Comparison of ENCODE assay signal across 23 cellular contexts in genomic region chr2:63879876-63880433, GRCh38. TPM values are rescaled to one million over a fixed set of nuclear protein-coding genes. Genes with fewer than 3 reads are reported as not detected.
A peak's percentile ranks its signal among the peaks of the same experiment; 100 is the strongest.
DNase-seq lines count a peak whose midpoint lies in the region; ATAC-seq and TF ChIP-seq lines count a peak whose summit lies in the region.
"Had no signal": no experiment of that assay in that cellular context is flagged by ENCODE, and none has a peak within 500 bp of the region (broad histone marks: within the 10 kb centered on the region; RNA-seq: fewer than 3 reads in every experiment).

No MANE protein-coding gene starts in this region.

- H3K27me3 Mint-ChIP-seq in CD4-positive, CD25-positive, alpha-beta regulatory T cell, result no peaks in the 10 kb centered on the region
- H3K27me3 Mint-ChIP-seq in GM23338 (ENCODE audit: insufficient read depth, low read depth, poor library complexity) (peaks cover 6% of the 10 kb centered on the region), WTC11 (ENCODE audit: low read depth) (no peaks in the 10 kb centered on the region)
- no peaks in the 10 kb centered on the region for H3K27me3 Mint-ChIP-seq in naive thymus-derived CD4-positive, alpha-beta T cell

- no peak overlapping the region for H2AFZ ChIP-seq in GM23338

- peaks cover 23 to 67% (median 55%) of the 10 kb centered on the region in 4 donors for H3K4me1 Mint-ChIP-seq in CD4-positive, CD25-positive, alpha-beta regulatory T cell
- H3K4me1 Mint-ChIP-seq in GM23338 (peaks cover 74% of the 10 kb centered on the region), WTC11 (peaks cover 83% of the 10 kb centered on the region)
- H3K4me1 Mint-ChIP-seq in naive thymus-derived CD4-positive, alpha-beta T cell, result peaks cover 19 to 67% (median 49%) of the 10 kb centered on the region in 7 donors

- POLR2A ChIA-PET in WTC11 (lab: Charles Lee), result interaction anchor here (0.6 kb wide), 1 partner anchor 11 kb away, joined by 3 read pairs; no protein-coding TSS in a partner anchor
- POLR2A ChIA-PET in naive thymus-derived CD4-positive, alpha-beta T cell (lab: Charles Lee), result no interaction called here

- no peaks in the 10 kb centered on the region for H3K4me1 ChIP-seq in CD4-positive, CD25-positive, alpha-beta regulatory T cell (ENCODE audit: control insufficient read depth, insufficient read depth, low read length, poor library complexity, severe bottlenecking)
- peaks cover 64% of the 10 kb centered on the region for H3K4me1 ChIP-seq in GM23338 (ENCODE audit: insufficient read depth)
- peaks cover 0 to 8% of the 10 kb centered on the region in 2 donors for H3K4me1 ChIP-seq in naive thymus-derived CD4-positive, alpha-beta T cell (ENCODE audit: control insufficient read depth in 2 of 2, insufficient read depth in 2 of 2, low read length in 2 of 2)
- H3K4me1 ChIP-seq: HAP-1 had no signal

- intact Hi-C loops in naive thymus-derived CD4-positive, alpha-beta T cell (cut with micrococcal nuclease), result no loop called here

- H3F3A ChIP-seq in GM23338 (replicated peaks; ENCODE audit: low read depth), result peaks cover 25% of the 10 kb centered on the region

- TF ChIP-seq CTCF in GM23338 (conservative IDR thresholded peaks at IDR 0.05; ENCODE audit: low read depth in 2 of 2) (no peak), WTC11 (IDR thresholded peaks at IDR 0.05) (no peak)

- CTCF ChIA-PET in WTC11 (lab: Charles Lee), result interaction anchor here (1.0 to 1.9 kb wide), 2 partner anchors 15 to 181 kb away, joined by 3 to 6 read pairs; no protein-coding TSS in a partner anchor
- CTCF ChIA-PET in naive thymus-derived CD4-positive, alpha-beta T cell (lab: Charles Lee), result no interaction called here

- H3K4me3 Mint-ChIP-seq in CD4-positive, CD25-positive, alpha-beta regulatory T cell, result no peak overlapping the region
- H3K4me3 Mint-ChIP-seq in GM23338, result no peak overlapping the region
- H3K4me3 Mint-ChIP-seq in WTC11, result peak overlapping the region; percentile 2; the same call in 1 of the 2 replicates
- H3K4me3 Mint-ChIP-seq in naive thymus-derived CD4-positive, alpha-beta T cell, result no peak overlapping the region

- no peak overlapping the region for H3K4me3 ChIP-seq in CD4-positive, CD25-positive, alpha-beta regulatory T cell (ENCODE audit: low read depth, low read length)
- H3K4me3 ChIP-seq in GM23338, result peak overlapping the region; percentile 24; the same call in 1 of the 2 replicates
- H3K4me3 ChIP-seq in naive thymus-derived CD4-positive, alpha-beta T cell (ENCODE audit: low read length), result no peak overlapping the region
- H3K4me3 ChIP-seq: HAP-1, K562 had no signal

- no peaks in the 10 kb centered on the region for H3K9me3 Mint-ChIP-seq in CD4-positive, CD25-positive, alpha-beta regulatory T cell
- H3K9me3 Mint-ChIP-seq in GM23338 (no peaks in the 10 kb centered on the region), WTC11 (no peaks in the 10 kb centered on the region)
- H3K9me3 Mint-ChIP-seq in naive thymus-derived CD4-positive, alpha-beta T cell, result no peaks in the 10 kb centered on the region

- DNase-seq in CD4-positive, CD25-positive, alpha-beta regulatory T cell, result no peak
- DNase-seq in GM23338 (ENCODE audit: low spot score), result peak; percentile 38
- no peak for DNase-seq in WTC11 (ENCODE audit: low spot score)
- no peak for DNase-seq in naive thymus-derived CD4-positive, alpha-beta T cell
- no peak for DNase-seq in HUDEP-2 (lab: John Stamatoyannopoulos, UW; ENCODE audit: unreplicated experiment in 76 of 76)
- no peak for DNase-seq in NCI-H345 treated with DMSO at 0.1 percent for 48 hours (lab: John Stamatoyannopoulos, UW; ENCODE audit: unreplicated experiment)
- DNase-seq: COR-L47, DMS79, MM.1S, NCI-H1092, NCI-H1436 treated with DMSO at 0.1 percent for 48 hours, NCI-H2029, NCI-H226, NCI-H524, NCI-H82, SIG-M5, SK-N-SH had no signal

- no peak overlapping the region for H3K27ac ChIP-seq in CD4-positive, CD25-positive, alpha-beta regulatory T cell (ENCODE audit: insufficient read depth, low read length, poor library complexity, severe bottlenecking)
- H3K27ac ChIP-seq in GM23338 (ENCODE audit: low read depth), result peak overlapping the region; percentile 78
- no peak overlapping the region for H3K27ac ChIP-seq in naive thymus-derived CD4-positive, alpha-beta T cell (ENCODE audit: low read depth, low read length)
- H3K27ac ChIP-seq: C4-2B had no signal

- no peaks in the 10 kb centered on the region for H3K9me2 ChIP-seq in GM23338 (ENCODE audit: insufficient read depth)
- H3K9me2 ChIP-seq: SK-N-SH had no signal

- ATAC-seq in CD4-positive, CD25-positive, alpha-beta regulatory T cell (ENCODE audit: low read depth in 2 of 2), result no peak
- ATAC-seq in GM23338 (peak; percentile 28), WTC11 (peak; percentile 57), GM19351 (IDR thresholded peaks at IDR 0.05; ENCODE audit: unreplicated experiment) (no peak), HG03432 (IDR thresholded peaks at IDR 0.05; ENCODE audit: unreplicated experiment) (no peak)
- no peak for ATAC-seq in naive thymus-derived CD4-positive, alpha-beta T cell
- ATAC-seq: K562, Panc1 had no signal

- H3K27me3 ChIP-seq in CD4-positive, CD25-positive, alpha-beta regulatory T cell (ENCODE audit: control insufficient read depth, insufficient read depth, low read length), result no peaks in the 10 kb centered on the region
- no peaks in the 10 kb centered on the region for H3K27me3 ChIP-seq in GM23338 (ENCODE audit: insufficient read depth)
- H3K27me3 ChIP-seq in naive thymus-derived CD4-positive, alpha-beta T cell (ENCODE audit: control insufficient read depth in 2 of 2, insufficient read depth in 2 of 2, low read length in 2 of 2), result no peaks in the 10 kb centered on the region

- H3K27ac Mint-ChIP-seq in CD4-positive, CD25-positive, alpha-beta regulatory T cell, result peak overlapping the region; percentile 10 to 54 (median 46)
- H3K27ac Mint-ChIP-seq in GM23338 (no peak overlapping the region), WTC11 (no peak overlapping the region)
- H3K27ac Mint-ChIP-seq in naive thymus-derived CD4-positive, alpha-beta T cell, result peak overlapping the region in 6 of 9 donors; percentile 60 to 94 (median 78)

- peaks cover 46% of the 10 kb centered on the region for H3K36me3 Mint-ChIP-seq in CD4-positive, CD25-positive, alpha-beta regulatory T cell
- H3K36me3 Mint-ChIP-seq in GM23338 (ENCODE audit: low read depth), result peaks cover 80% of the 10 kb centered on the region
- H3K36me3 Mint-ChIP-seq in WTC11, result peaks cover 76% of the 10 kb centered on the region
- H3K36me3 Mint-ChIP-seq in naive thymus-derived CD4-positive, alpha-beta T cell, result peaks cover 14 to 45% (median 18%) of the 10 kb centered on the region in 5 donors

- peaks cover 43% of the 10 kb centered on the region for H3K36me3 ChIP-seq in CD4-positive, CD25-positive, alpha-beta regulatory T cell (ENCODE audit: control insufficient read depth, insufficient read depth, low read length)
- H3K36me3 ChIP-seq in GM23338 (ENCODE audit: insufficient read depth), result peaks cover 41% of the 10 kb centered on the region
- H3K36me3 ChIP-seq in naive thymus-derived CD4-positive, alpha-beta T cell (ENCODE audit: control insufficient read depth in 2 of 3, insufficient read depth in 3 of 3, low read length in 3 of 3), result peaks cover 0 to 25% (median 0%) of the 10 kb centered on the region in 3 experiments

- H3K9me3 ChIP-seq in CD4-positive, CD25-positive, alpha-beta regulatory T cell (ENCODE audit: control insufficient read depth in 2 of 2, low read length in 2 of 2), result no peaks in the 10 kb centered on the region
- no peaks in the 10 kb centered on the region for H3K9me3 ChIP-seq in naive thymus-derived CD4-positive, alpha-beta T cell (ENCODE audit: control insufficient read depth in 2 of 3, low read length in 3 of 3)
- H3K9me3 ChIP-seq: HAP-1, SK-N-SH had no signal

- peaks cover 70% of the 10 kb centered on the region for H4K20me1 ChIP-seq in GM23338 (replicated peaks; ENCODE audit: insufficient read depth)

- H3K4me2 ChIP-seq in GM23338, result peak overlapping the region; percentile 66
- H3K4me2 ChIP-seq: SK-N-SH had no signal

- peaks cover 86% of the 10 kb centered on the region for H3K79me2 ChIP-seq in GM23338 (replicated peaks; ENCODE audit: insufficient read depth)

TF ChIP-seq in GM23338, 12 proteins besides CTCF, POLR2A, EP300 and RAD21 (continues in another document):
- TF ChIP-seq EZH2 (IDR thresholded peaks at IDR 0.05; ENCODE audit: low read depth, unreplicated experiment), result no peak
- no peak for TF ChIP-seq POLR2AphosphoS5 (IDR thresholded peaks at IDR 0.05; ENCODE audit: low read depth)
- TF ChIP-seq JUNB (IDR thresholded peaks at IDR 0.05; ENCODE audit: unreplicated experiment), result no peak
- no peak for TF ChIP-seq ZNF114 (CRISPR knock-in tag; IDR thresholded peaks at IDR 0.05)

TF ChIP-seq in WTC11, 78 proteins besides CTCF, POLR2A, EP300 and RAD21:
- TF ChIP-seq CREM (CRISPR knock-in tag; IDR thresholded peaks at IDR 0.05), result no peak
- TF ChIP-seq ZNF416 (CRISPR knock-in tag; IDR thresholded peaks at IDR 0.05), result no peak
- TF ChIP-seq ZBTB43 (CRISPR knock-in tag; IDR thresholded peaks at IDR 0.05), result no peak
- TF ChIP-seq JAZF1 (CRISPR knock-in tag; IDR thresholded peaks at IDR 0.05), result no peak
- TF ChIP-seq FOXP1 (CRISPR knock-in tag; IDR thresholded peaks at IDR 0.05; ENCODE audit: borderline replicate concordance), result no peak
- no peak for TF ChIP-seq ATF3 (CRISPR knock-in tag; conservative IDR thresholded peaks at IDR 0.05)
- TF ChIP-seq KAT7 (CRISPR knock-in tag; IDR thresholded peaks at IDR 0.05; ENCODE audit: borderline replicate concordance), result no peak
- no peak for TF ChIP-seq HMGA2 (CRISPR knock-in tag; IDR thresholded peaks at IDR 0.05)

RNA-seq across cellular contexts. Expression of gene UGP2, which starts 38.3 kb away (rescaled TPM):
- 118 TPM for total RNA-seq in CD4-positive, CD25-positive, alpha-beta regulatory T cell
- 100 to 1,000 TPM; 200 to 279 (median 220) TPM for polyA plus RNA-seq in CD4-positive, CD25-positive, alpha-beta regulatory T cell
- 742 and 744 TPM in 2 replicates for total RNA-seq in GM23338 (2014; rRNA removed; shearing (Covaris generic))
- polyA plus RNA-seq in GM23338 (2016; fragmentation: Nextera tagmentation; extraction: Ambion mirVana), result 906 and 943 TPM in 2 replicates
- total RNA-seq in WTC11 (2021), result 543 to 626 TPM (median 606 TPM) in 3 replicates
- 100 to 1,000 TPM in 2 of 5 experiments, 10 to 100 TPM in 3; 69.5 to 134 (median 92.4) TPM for total RNA-seq in naive thymus-derived CD4-positive, alpha-beta T cell
- polyA plus RNA-seq in naive thymus-derived CD4-positive, alpha-beta T cell, result 100 to 1,000 TPM; 128 to 135 TPM

Comparison
In these comparisons a context has a peak if more than half of its experiments do, and no peak if none do; other contexts are left out.
1. ATAC-seq: peak in GM23338 (single experiment) and WTC11 (single experiment); none in CD4-positive, CD25-positive, alpha-beta regulatory T cell (0 of 2), naive thymus-derived CD4-positive, alpha-beta T cell (single experiment), GM19351 (single experiment) and HG03432 (single experiment).
2. H3K27ac Mint-ChIP-seq: peak in CD4-positive, CD25-positive, alpha-beta regulatory T cell (3 of 3) and naive thymus-derived CD4-positive, alpha-beta T cell (6 of 9); none in GM23338 (single experiment) and WTC11 (single experiment).